In the genomic region with DNA sequence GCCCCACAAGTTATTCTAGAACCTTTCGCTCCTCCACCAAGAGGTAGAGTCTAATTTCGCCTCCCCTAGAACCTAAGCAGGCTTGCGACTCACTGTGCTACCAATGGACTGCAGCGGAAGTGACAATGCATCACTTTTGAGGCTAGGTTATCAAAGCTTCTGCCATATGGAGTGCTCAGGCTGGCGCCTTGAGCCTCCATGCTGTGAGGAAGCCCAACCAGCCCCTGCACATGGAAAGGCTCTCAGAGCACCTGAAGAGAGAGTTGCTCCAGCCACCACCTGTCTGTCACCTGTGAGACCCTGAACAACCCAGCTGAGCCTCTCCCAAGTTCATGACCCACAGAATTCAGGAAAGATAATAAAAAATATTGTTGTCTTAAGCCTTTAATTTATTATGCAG, we compare ENCODE assay signal across 22 cellular contexts.
"Had no signal": no experiment of that assay in that cellular context is flagged by ENCODE, and none has a peak within 500 bp of the region (broad histone marks: within the 10 kb centered on the region; RNA-seq: fewer than 3 reads in every experiment).

No MANE protein-coding gene starts in this region.

- ATAC-seq: activated CD8-positive, alpha-beta memory T cell treated with anti-CD3 and anti-CD28 coated beads, Interleukin-2, amount 10 ng/mL, durations not matched to agents 7 days and 5 days; T-cell had no signal

- H3K9me3 ChIP-seq: Peyer's patch, SJSA1 had no signal

- H3K27me3 ChIP-seq: Peyer's patch, SJSA1 had no signal

- DNase-seq: activated CD4-positive, alpha-beta T cell treated with anti-CD3 and anti-CD28 coated beads for 48 hours; activated CD4-positive, alpha-beta T cell treated with anti-CD3 and anti-CD28 coated beads, Interleukin-2, amount 50 U/mL, for 4 hours; activated CD8-positive, alpha-beta memory T cell treated with anti-CD3 and anti-CD28 coated beads, Interleukin-2, amount 10 ng/mL, durations not matched to agents 7 days and 5 days; activated gamma-delta T cell; activated naive CD4-positive, alpha-beta T cell treated with anti-CD3 and anti-CD28 coated beads for 36 hours; activated T-cell treated with anti-CD3 and anti-CD28 coated beads, Interleukin-2, amount 50 U/mL, for 24 hours; amygdala; Kasumi-1; KBM-7; NCI-H1105 treated with DMSO at 0.1 percent for 48 hours; NCI-H1436 treated with DMSO at 0.1 percent for 48 hours; NCI-H187 treated with DMSO at 0.1 percent for 48 hours; NCI-H2081 treated with DMSO at 0.1 percent for 48 hours; NCI-H446; NCI-H524; SHP77; T-cell; T-helper 2 cell; T1000 had no signal

- H3K4me3 ChIP-seq: Peyer's patch, SJSA1 had no signal

- H3K27ac ChIP-seq: Peyer's patch, SJSA1, VCaP had no signal

- H3K36me3 ChIP-seq: Peyer's patch, SJSA1 had no signal
